In the genomic region with DNA sequence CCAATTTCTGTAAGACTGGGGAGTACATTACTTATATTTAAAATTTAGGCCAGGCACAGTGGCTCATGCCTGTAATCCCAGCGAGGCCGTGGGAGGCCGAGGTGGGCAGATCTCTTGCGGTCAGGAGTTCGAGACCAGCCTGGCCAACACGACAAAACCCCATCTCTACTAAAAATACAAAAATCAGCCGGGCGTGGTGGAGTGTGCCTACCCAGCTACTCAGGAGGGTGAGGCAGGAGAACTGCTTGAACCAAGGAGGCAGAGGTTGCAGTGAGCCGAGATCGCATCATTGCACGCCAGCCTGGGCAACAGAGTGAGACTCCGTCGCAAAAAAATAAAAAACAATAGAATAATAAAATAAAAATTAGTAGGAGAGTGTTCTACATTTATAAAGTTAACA, we compare ENCODE assay signal across 8 cellular contexts. TPM values are rescaled to one million over a fixed set of nuclear protein-coding genes. Genes with fewer than 3 reads are reported as not detected.
DNase-seq lines count a peak whose midpoint lies in the region; ATAC-seq and TF ChIP-seq lines count a peak whose summit lies in the region.
"Not testable (repeated sequence)": the region's sequence is repeated elsewhere in the genome, so short reads cannot be mapped to it uniquely, and the experiment has no call there.

No MANE protein-coding gene starts in this region.

- H3K4me3 ChIP-seq in BLaER1 = peak overlapping the region; percentile 88
- not testable (repeated sequence) for H3K4me3 ChIP-seq in HCT116 (replicated peaks in 1 of 2; ENCODE audit: low read depth in 1 of 2, low read length in 2 of 2); right lobe of liver; osteoblast (ENCODE audit: insufficient read depth, low read length)
- peak overlapping the region; percentile 79 for H3K4me3 ChIP-seq in SU-DHL-6 (ENCODE audit: insufficient read depth, low read length, poor library complexity, severe bottlenecking)
- H3K4me3 ChIP-seq in esophagus squamous epithelium = peak overlapping the region in 3 of 4 donors; percentile 98 to 99 (median 98)
- H3K4me3 ChIP-seq in stomach = peak overlapping the region in 2 of 4 donors; percentile 79 to 90

- not testable (repeated sequence) for ATAC-seq in HCT116, right lobe of liver

- DNase-seq in HCT116 (ENCODE audit: low read depth, low spot score); activated naive CD8-positive, alpha-beta T cell treated with anti-CD3 and anti-CD28 coated beads for 36 hours; esophagus squamous epithelium (lab: John Stamatoyannopoulos, UW); right lobe of liver; osteoblast (ENCODE audit: insufficient read length, low spot score, missing footprints); stomach: not testable (repeated sequence)

- H3K4me1 ChIP-seq in BLaER1 = peaks cover 26% of the 10 kb centered on the region
- H3K4me1 ChIP-seq in HCT116 (ENCODE audit: control insufficient read depth in 1 of 2, insufficient read depth in 2 of 2, low read length in 2 of 2) = peaks cover 37 to 45% of the 10 kb centered on the region in 2 experiments
- peaks cover 13 to 71% (median 45%) of the 10 kb centered on the region in 3 donors for H3K4me1 ChIP-seq in esophagus squamous epithelium
- peaks cover 0 to 43% (median 23%) of the 10 kb centered on the region in 4 donors for H3K4me1 ChIP-seq in right lobe of liver
- H3K4me1 ChIP-seq in osteoblast (ENCODE audit: insufficient read depth, low read length) = peaks cover 53% of the 10 kb centered on the region
- peaks cover 51 to 73% (median 64%) of the 10 kb centered on the region in 4 donors for H3K4me1 ChIP-seq in stomach

- not testable (repeated sequence) for H3K27me3 Mint-ChIP-seq in activated naive CD8-positive, alpha-beta T cell treated with anti-CD3 and anti-CD28 coated beads for 36 hours

- not testable (repeated sequence) for TF ChIP-seq POLR2A in HCT116 (IDR thresholded peaks at IDR 0.05; ENCODE audit: borderline replicate concordance, extremely low read depth, insufficient read depth, insufficient read length); esophagus squamous epithelium (IDR thresholded peaks at IDR 0.05); right lobe of liver (IDR thresholded peaks at IDR 0.05); stomach (IDR thresholded peaks at IDR 0.05)

- peaks cover 11% of the 10 kb centered on the region for H3K36me3 ChIP-seq in BLaER1
- H3K36me3 ChIP-seq in HCT116 (ENCODE audit: control insufficient read depth in 1 of 2, insufficient read depth in 2 of 2, low read length in 2 of 2); SU-DHL-6 (ENCODE audit: low read length); esophagus squamous epithelium; right lobe of liver; osteoblast (ENCODE audit: insufficient read depth, low read length); stomach: not testable (repeated sequence)

- not testable (repeated sequence) for H2AFZ ChIP-seq in HCT116 (ENCODE audit: low read depth, low read length, poor library complexity, severe bottlenecking); SU-DHL-6 (ENCODE audit: low read depth, low read length, severe bottlenecking); osteoblast (ENCODE audit: low read length)

- H3K36me3 Mint-ChIP-seq in activated naive CD8-positive, alpha-beta T cell treated with anti-CD3 and anti-CD28 coated beads for 36 hours = peaks cover 15% of the 10 kb centered on the region

- H3K9me2 ChIP-seq in HCT116 (ENCODE audit: insufficient read depth); SU-DHL-6 (replicated peaks; ENCODE audit: insufficient read depth, low read length): not testable (repeated sequence)

- POLR2A ChIA-PET in HCT116 (lab: Charles Lee) = not testable (repeated sequence)

- H3K4me2 ChIP-seq in BLaER1 (peak overlapping the region; percentile 91), HCT116 (ENCODE audit: low read length) (peak overlapping the region; percentile 20; the same call in 1 of the 2 replicates), SU-DHL-6 (ENCODE audit: low read depth, low read length, poor library complexity, severe bottlenecking) (peak overlapping the region; percentile 70), osteoblast (ENCODE audit: insufficient read depth, low read length) (peak overlapping the region; percentile 100)

- intact Hi-C loops in HCT116 (cut with micrococcal nuclease) = loop anchor here (5.0 kb wide), 1 partner anchor 104 kb away; the partner anchor contains the start of gene MKRN2
- intact Hi-C loops in esophagus squamous epithelium (cut with DNase I); right lobe of liver (cut with DNase I); stomach (cut with DNase I; ENCODE audit: low total_unique reads): not testable (repeated sequence)

- H3K9ac ChIP-seq in BLaER1 (peak overlapping the region; percentile 98), SU-DHL-6 (ENCODE audit: low read length) (peak overlapping the region; percentile 98)
- not testable (repeated sequence) for H3K9ac ChIP-seq in HCT116 (ENCODE audit: low read length)

- H3K27ac ChIP-seq in BLaER1 (peak overlapping the region; percentile 53), SU-DHL-6 (ENCODE audit: low read depth, low read length) (peak overlapping the region; percentile 87), esophagus squamous epithelium (peak overlapping the region in 2 of 4 donors; percentile 99), right lobe of liver (peak overlapping the region in 2 of 3 donors; percentile 51 to 99), osteoblast (ENCODE audit: low read depth, low read length) (peak overlapping the region; percentile 68), stomach (peak overlapping the region; percentile 35 to 100 (median 100))
- not testable (repeated sequence) for H3K27ac ChIP-seq in HCT116 (ENCODE audit: low read depth, low read length)

- H3K27ac Mint-ChIP-seq in activated naive CD8-positive, alpha-beta T cell treated with anti-CD3 and anti-CD28 coated beads for 36 hours = peak overlapping the region; percentile 45

- H3K27me3 ChIP-seq in BLaER1; HCT116 (ENCODE audit: insufficient read depth, low read length); SU-DHL-6 (ENCODE audit: low read length); esophagus squamous epithelium; right lobe of liver; osteoblast (ENCODE audit: insufficient read depth, low read length); stomach: not testable (repeated sequence)

- H3K4me3 Mint-ChIP-seq in activated naive CD8-positive, alpha-beta T cell treated with anti-CD3 and anti-CD28 coated beads for 36 hours = peak overlapping the region; percentile 40

- H4K20me1 ChIP-seq in BLaER1 = peaks cover 69% of the 10 kb centered on the region
- H4K20me1 ChIP-seq in HCT116 (ENCODE audit: insufficient read depth) = not testable (repeated sequence)
- peaks cover 22% of the 10 kb centered on the region for H4K20me1 ChIP-seq in SU-DHL-6 (ENCODE audit: low read depth, low read length)
- peaks cover 42% of the 10 kb centered on the region for H4K20me1 ChIP-seq in osteoblast (ENCODE audit: insufficient read depth, low read length)

- WGBS in esophagus squamous epithelium, 2 donors = 67 to 85% methylated on average over 13 of the region's 13 CpGs
- WGBS in right lobe of liver (ENCODE audit: insufficient coverage, low coverage, low lambda C conversion rate, missing lambda C conversion rate) = 72% methylated on average over 13 of the region's 13 CpGs
- WGBS in stomach, 5 donors = 50 to 75% (median 64%) methylated on average over 13 of the region's 13 CpGs

- TF ChIP-seq RAD21 in HCT116 (IDR thresholded peaks at IDR 0.05; ENCODE audit: low read depth) = not testable (repeated sequence)

- not testable (repeated sequence) for TF ChIP-seq CTCF in HCT116 (IDR thresholded peaks at IDR 0.05 in 2 of 3, conservative IDR thresholded peaks at IDR 0.05 in 1 of 3; ENCODE audit: borderline replicate concordance in 1 of 3, insufficient read depth in 1 of 3, low read depth in 2 of 3, low read length in 2 of 3); SU-DHL-6 (IDR thresholded peaks at IDR 0.05; ENCODE audit: insufficient read depth, low read length, poor library complexity, severe bottlenecking); esophagus squamous epithelium (IDR thresholded peaks at IDR 0.05); right lobe of liver (IDR thresholded peaks at IDR 0.05); osteoblast (IDR thresholded peaks at IDR 0.05; ENCODE audit: extremely low read depth, low read depth, low read length); stomach (IDR thresholded peaks at IDR 0.05)

- TF ChIP-seq EP300 in stomach (IDR thresholded peaks at IDR 0.05) = not testable (repeated sequence)

- peaks cover 47% of the 10 kb centered on the region for H3K4me1 Mint-ChIP-seq in activated naive CD8-positive, alpha-beta T cell treated with anti-CD3 and anti-CD28 coated beads for 36 hours

- H3F3A ChIP-seq in SU-DHL-6 (ENCODE audit: insufficient read depth) = peaks cover 17% of the 10 kb centered on the region; the same call in 1 of the 2 replicates

- not testable (repeated sequence) for H3K9me3 Mint-ChIP-seq in activated naive CD8-positive, alpha-beta T cell treated with anti-CD3 and anti-CD28 coated beads for 36 hours

- not testable (repeated sequence) for BruUV-seq in HCT116 (replicated peaks; lab: Mats Ljungman, UMichigan)

- RAD21 ChIA-PET in HCT116 (lab: Charles Lee; ENCODE audit: low non-redundant PET in 1 of 2, low total read pairs in 2 of 2, uncharacterized antibody in 2 of 2, unreplicated experiment in 2 of 2) = not testable (repeated sequence)

- not testable (repeated sequence) for H3K9me3 ChIP-seq in BLaER1; HCT116 (ENCODE audit: control insufficient read depth in 1 of 2, insufficient read depth in 1 of 2, low read depth in 1 of 2, low read length in 2 of 2); SU-DHL-6 (ENCODE audit: insufficient read depth, low read length); esophagus squamous epithelium; right lobe of liver; osteoblast (ENCODE audit: low read depth, low read length); stomach

- CTCF ChIA-PET in HCT116 (lab: Charles Lee) = not testable (repeated sequence)

- H3K79me2 ChIP-seq in HCT116 (ENCODE audit: insufficient read depth, low read length) (peaks cover 75% of the 10 kb centered on the region), SU-DHL-6 (ENCODE audit: insufficient read depth, low read length) (peaks cover 75% of the 10 kb centered on the region), osteoblast (ENCODE audit: insufficient read depth, low read length) (peaks cover 73% of the 10 kb centered on the region)

RNA-seq across cellular contexts. Expression of gene RAF1, which starts 2.5 kb away (rescaled TPM):
- total RNA-seq in HCT116 (2021; ENCODE audit: unreplicated experiment) (64.3 TPM), esophagus squamous epithelium (100 to 1,000 TPM in 1 of 4 donors, 10 to 100 TPM in 3; 73.2 to 107 (median 84.2) TPM), right lobe of liver (10 to 100 TPM; 55.7 to 72.8 (median 60.4) TPM), osteoblast (107 and 118 TPM in 2 replicates), stomach (100 to 1,000 TPM in 3 of 5 donors, 10 to 100 TPM in 2; 51.0 to 156 (median 113) TPM)
- polyA plus RNA-seq in HCT116 (2012) = 49.7 and 51.0 TPM in 2 replicates
- 10 to 100 TPM; 79.3 to 79.8 TPM for total RNA-seq in activated naive CD8-positive, alpha-beta T cell treated with anti-CD3 and anti-CD28 coated beads for 36 hours
- polyA plus RNA-seq in stomach = 10 to 100 TPM; 36.7 to 54.1 (median 46.3) TPM

Comparison
In these comparisons a context has a peak if more than half of its experiments do, and no peak if none do; other contexts are left out.
1. H3K4me2 ChIP-seq: peak in every context shown above with its lines; median percentile 100 in osteoblast; 91 in BLaER1; 70 in SU-DHL-6; 20 in HCT116.